In genomic region chr10:14684363-14684762, GRCh38 we compare ENCODE assay signal across 15 cellular contexts.
DNase-seq lines count a peak whose midpoint lies in the region; ATAC-seq and TF ChIP-seq lines count a peak whose summit lies in the region.
"Had no signal": no experiment of that assay in that cellular context is flagged by ENCODE, and none has a peak within 500 bp of the region (broad histone marks: within the 10 kb centered on the region; RNA-seq: fewer than 3 reads in every experiment).

No MANE protein-coding gene starts in this region.

- H3K9me2 ChIP-seq in GM23248 (ENCODE audit: insufficient read depth): no peaks in the 10 kb centered on the region

- no peaks in the 10 kb centered on the region for H3K9me3 ChIP-seq in GM23248 (ENCODE audit: low read depth)
- H3K9me3 ChIP-seq: Caco-2 had no signal

- no peak overlapping the region for H2AFZ ChIP-seq in GM23248

- H3K27me3 ChIP-seq in GM23248 (replicated peaks; ENCODE audit: insufficient read depth): no peaks in the 10 kb centered on the region

- H4K20me1 ChIP-seq in GM23248 (ENCODE audit: insufficient read depth): no peaks in the 10 kb centered on the region

- H3K4me2 ChIP-seq in GM23248 (ENCODE audit: unreplicated experiment): no peak overlapping the region

- TF ChIP-seq CTCF in cardiac fibroblast (IDR thresholded peaks at IDR 0.05; ENCODE audit: low read depth, low read length) (no peak), fibroblast of the aortic adventitia (IDR thresholded peaks at IDR 0.05; ENCODE audit: insufficient read depth, low read length) (no peak)

- in situ Hi-C loops in GM23248 (cut with MboI): no loop called here

- no peaks in the 10 kb centered on the region for H3K79me2 ChIP-seq in GM23248 (ENCODE audit: insufficient read depth)

- no peak overlapping the region for H3K9ac ChIP-seq in GM23248

- H3K36me3 ChIP-seq in GM23248 (ENCODE audit: low read depth): no peaks in the 10 kb centered on the region

- DNase-seq in AG20443 (ENCODE audit: low spot score) (peak; percentile 47), GM23248 (peak; percentile 48), cardiac fibroblast (ENCODE audit: low read depth in 2 of 2) (peak; percentile 5 to 43), fibroblast of the aortic adventitia (ENCODE audit: low read depth) (peak; percentile 26), OCI-M1 (lab: John Stamatoyannopoulos, UW) (no peak), NCI-H446 (lab: John Stamatoyannopoulos, UW) (no peak)
- DNase-seq: Caco-2; CD8-positive, alpha-beta T cell; DND-41; GF-D8; GOT3; H9; IMR-90; KBM-7 had no signal

- no peak for ATAC-seq in HG02885 (IDR thresholded peaks at IDR 0.05; ENCODE audit: poor library complexity, unreplicated experiment)
- ATAC-seq: CD8-positive, alpha-beta T cell had no signal

- peaks cover 12% of the 10 kb centered on the region for H3K4me1 ChIP-seq in GM23248 (ENCODE audit: insufficient read depth)

- H3F3A ChIP-seq in GM23248 (ENCODE audit: insufficient read depth): no peaks in the 10 kb centered on the region

- WGBS in GM23248 (ENCODE audit: low coverage in 1 of 2, low lambda C conversion rate in 2 of 2, missing lambda C conversion rate in 2 of 2), 2 experiments: 17 to 22% methylated on average over 2 of the region's 2 CpGs

- no peak overlapping the region for H3K27ac ChIP-seq in GM23248

- H3K4me3 ChIP-seq in GM23248: no peak overlapping the region
- H3K4me3 ChIP-seq in cardiac fibroblast (replicated peaks in 1 of 2; ENCODE audit: low read depth in 2 of 2, low read length in 2 of 2): no peak overlapping the region
- H3K4me3 ChIP-seq in fibroblast of the aortic adventitia (ENCODE audit: low read depth, low read length): no peak overlapping the region

Comparison
In these comparisons a context has a peak if more than half of its experiments do, and no peak if none do; other contexts are left out.
1. DNase-seq: peak in AG20443 (single experiment), GM23248 (single experiment), cardiac fibroblast (2 of 2) and fibroblast of the aortic adventitia (single experiment); none in OCI-M1 (single experiment) and NCI-H446 (0 of 2).